Comparison of ENCODE assay signal across 1 cellular context in the genomic region with DNA sequence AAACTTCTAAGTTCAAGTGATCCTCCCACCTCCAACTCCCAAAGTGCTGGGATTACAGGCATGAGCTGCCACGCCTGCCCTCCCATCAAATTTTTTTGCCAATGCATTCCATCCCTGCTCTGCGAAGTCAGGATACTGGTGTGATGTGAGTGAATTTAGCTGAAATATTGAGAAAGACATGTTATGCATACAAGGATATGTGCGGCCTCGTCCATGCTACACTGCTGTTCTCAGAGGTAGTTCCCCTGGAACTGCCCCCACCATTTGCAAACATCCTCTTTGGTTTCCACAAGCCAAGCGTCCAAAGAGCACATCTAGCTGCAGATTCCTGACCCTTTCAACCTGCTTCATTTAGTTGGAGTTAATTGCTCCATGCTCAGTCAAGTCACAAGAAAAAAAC.
TF ChIP-seq lines count a peak whose summit lies in the region.

No MANE protein-coding gene starts in this region.

TF ChIP-seq in HepG2, 621 proteins besides CTCF, POLR2A, EP300 and RAD21 (continued from another document and continues in another):
- TF ChIP-seq, protein P1, sequence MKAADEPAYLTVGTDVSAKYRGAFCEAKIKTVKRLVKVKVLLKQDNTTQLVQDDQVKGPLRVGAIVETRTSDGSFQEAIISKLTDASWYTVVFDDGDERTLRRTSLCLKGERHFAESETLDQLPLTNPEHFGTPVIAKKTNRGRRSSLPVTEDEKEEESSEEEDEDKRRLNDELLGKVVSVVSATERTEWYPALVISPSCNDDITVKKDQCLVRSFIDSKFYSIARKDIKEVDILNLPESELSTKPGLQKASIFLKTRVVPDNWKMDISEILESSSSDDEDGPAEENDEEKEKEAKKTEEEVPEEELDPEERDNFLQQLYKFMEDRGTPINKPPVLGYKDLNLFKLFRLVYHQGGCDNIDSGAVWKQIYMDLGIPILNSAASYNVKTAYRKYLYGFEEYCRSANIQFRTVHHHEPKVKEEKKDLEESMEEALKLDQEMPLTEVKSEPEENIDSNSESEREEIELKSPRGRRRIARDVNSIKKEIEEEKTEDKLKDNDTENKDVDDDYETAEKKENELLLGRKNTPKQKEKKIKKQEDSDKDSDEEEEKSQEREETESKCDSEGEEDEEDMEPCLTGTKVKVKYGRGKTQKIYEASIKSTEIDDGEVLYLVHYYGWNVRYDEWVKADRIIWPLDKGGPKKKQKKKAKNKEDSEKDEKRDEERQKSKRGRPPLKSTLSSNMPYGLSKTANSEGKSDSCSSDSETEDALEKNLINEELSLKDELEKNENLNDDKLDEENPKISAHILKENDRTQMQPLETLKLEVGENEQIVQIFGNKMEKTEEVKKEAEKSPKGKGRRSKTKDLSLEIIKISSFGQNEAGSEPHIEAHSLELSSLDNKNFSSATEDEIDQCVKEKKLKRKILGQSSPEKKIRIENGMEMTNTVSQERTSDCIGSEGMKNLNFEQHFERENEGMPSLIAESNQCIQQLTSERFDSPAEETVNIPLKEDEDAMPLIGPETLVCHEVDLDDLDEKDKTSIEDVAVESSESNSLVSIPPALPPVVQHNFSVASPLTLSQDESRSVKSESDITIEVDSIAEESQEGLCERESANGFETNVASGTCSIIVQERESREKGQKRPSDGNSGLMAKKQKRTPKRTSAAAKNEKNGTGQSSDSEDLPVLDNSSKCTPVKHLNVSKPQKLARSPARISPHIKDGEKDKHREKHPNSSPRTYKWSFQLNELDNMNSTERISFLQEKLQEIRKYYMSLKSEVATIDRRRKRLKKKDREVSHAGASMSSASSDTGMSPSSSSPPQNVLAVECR (CRISPR knock-in tag; IDR thresholded peaks at IDR 0.05; ENCODE audit: borderline replicate concordance), result peak; percentile 11; the same call in 1 of the 2 replicates
- TF ChIP-seq, protein P2, sequence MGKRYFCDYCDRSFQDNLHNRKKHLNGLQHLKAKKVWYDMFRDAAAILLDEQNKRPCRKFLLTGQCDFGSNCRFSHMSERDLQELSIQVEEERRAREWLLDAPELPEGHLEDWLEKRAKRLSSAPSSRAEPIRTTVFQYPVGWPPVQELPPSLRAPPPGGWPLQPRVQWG (CRISPR knock-in tag; IDR thresholded peaks at IDR 0.05; ENCODE audit: borderline replicate concordance, low read depth), result no peak
- 0 out of 2 replicates have a peak, but pooled peaks have one; percentile 18 for TF ChIP-seq ZFY (CRISPR knock-in tag; IDR thresholded peaks at IDR 0.05)
- peak; percentile 88 for TF ChIP-seq HNF4A (CRISPR knock-in tag; IDR thresholded peaks at IDR 0.05)
- TF ChIP-seq, protein P3, sequence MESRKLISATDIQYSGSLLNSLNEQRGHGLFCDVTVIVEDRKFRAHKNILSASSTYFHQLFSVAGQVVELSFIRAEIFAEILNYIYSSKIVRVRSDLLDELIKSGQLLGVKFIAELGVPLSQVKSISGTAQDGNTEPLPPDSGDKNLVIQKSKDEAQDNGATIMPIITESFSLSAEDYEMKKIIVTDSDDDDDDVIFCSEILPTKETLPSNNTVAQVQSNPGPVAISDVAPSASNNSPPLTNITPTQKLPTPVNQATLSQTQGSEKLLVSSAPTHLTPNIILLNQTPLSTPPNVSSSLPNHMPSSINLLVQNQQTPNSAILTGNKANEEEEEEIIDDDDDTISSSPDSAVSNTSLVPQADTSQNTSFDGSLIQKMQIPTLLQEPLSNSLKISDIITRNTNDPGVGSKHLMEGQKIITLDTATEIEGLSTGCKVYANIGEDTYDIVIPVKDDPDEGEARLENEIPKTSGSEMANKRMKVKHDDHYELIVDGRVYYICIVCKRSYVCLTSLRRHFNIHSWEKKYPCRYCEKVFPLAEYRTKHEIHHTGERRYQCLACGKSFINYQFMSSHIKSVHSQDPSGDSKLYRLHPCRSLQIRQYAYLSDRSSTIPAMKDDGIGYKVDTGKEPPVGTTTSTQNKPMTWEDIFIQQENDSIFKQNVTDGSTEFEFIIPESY (CRISPR knock-in tag; IDR thresholded peaks at IDR 0.05), result no peak
- peak; percentile 22; the same call in 1 of the 2 replicates for TF ChIP-seq SAP130 (CRISPR knock-in tag; IDR thresholded peaks at IDR 0.05; ENCODE audit: low read depth)
- TF ChIP-seq ZC3H4 (CRISPR knock-in tag; IDR thresholded peaks at IDR 0.05; ENCODE audit: borderline replicate concordance), result no peak
- TF ChIP-seq, protein P4, sequence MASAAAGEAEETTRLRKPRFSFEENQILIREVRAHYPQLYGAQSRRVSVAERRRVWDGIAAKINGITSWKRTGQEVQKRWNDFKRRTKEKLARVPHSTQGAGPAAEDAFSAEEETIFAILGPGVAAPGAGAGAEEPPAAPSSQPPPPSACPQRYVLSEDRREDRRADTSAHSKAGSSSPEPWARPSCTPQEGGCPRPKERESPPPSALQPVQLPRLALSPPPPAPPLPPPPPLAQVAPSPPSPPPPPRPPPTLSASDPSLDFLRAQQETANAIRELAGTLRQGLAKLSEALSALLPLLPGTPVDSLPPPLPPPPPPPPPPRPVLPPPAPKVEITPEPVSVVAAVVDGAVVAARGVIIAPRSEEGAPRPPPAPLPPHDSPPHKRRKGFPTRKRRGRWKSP (CRISPR knock-in tag; IDR thresholded peaks at IDR 0.05), result no peak
- TF ChIP-seq ZNF557 (CRISPR knock-in tag; IDR thresholded peaks at IDR 0.05), result no peak
- peak; percentile 55 for TF ChIP-seq SALL1 (CRISPR knock-in tag; IDR thresholded peaks at IDR 0.05)
- TF ChIP-seq ZNF292 (CRISPR knock-in tag; IDR thresholded peaks at IDR 0.05; ENCODE audit: borderline replicate concordance, low read depth), result peak; percentile 83; the same call in 1 of the 2 replicates
- TF ChIP-seq, protein P5, sequence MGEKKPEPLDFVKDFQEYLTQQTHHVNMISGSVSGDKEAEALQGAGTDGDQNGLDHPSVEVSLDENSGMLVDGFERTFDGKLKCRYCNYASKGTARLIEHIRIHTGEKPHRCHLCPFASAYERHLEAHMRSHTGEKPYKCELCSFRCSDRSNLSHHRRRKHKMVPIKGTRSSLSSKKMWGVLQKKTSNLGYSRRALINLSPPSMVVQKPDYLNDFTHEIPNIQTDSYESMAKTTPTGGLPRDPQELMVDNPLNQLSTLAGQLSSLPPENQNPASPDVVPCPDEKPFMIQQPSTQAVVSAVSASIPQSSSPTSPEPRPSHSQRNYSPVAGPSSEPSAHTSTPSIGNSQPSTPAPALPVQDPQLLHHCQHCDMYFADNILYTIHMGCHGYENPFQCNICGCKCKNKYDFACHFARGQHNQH (CRISPR knock-in tag; IDR thresholded peaks at IDR 0.05), result 0 out of 2 replicates have a peak, but pooled peaks have one; percentile 44
- no peak for TF ChIP-seq ZNF234 (CRISPR knock-in tag; conservative IDR thresholded peaks at IDR 0.05)
- TF ChIP-seq, protein P6, sequence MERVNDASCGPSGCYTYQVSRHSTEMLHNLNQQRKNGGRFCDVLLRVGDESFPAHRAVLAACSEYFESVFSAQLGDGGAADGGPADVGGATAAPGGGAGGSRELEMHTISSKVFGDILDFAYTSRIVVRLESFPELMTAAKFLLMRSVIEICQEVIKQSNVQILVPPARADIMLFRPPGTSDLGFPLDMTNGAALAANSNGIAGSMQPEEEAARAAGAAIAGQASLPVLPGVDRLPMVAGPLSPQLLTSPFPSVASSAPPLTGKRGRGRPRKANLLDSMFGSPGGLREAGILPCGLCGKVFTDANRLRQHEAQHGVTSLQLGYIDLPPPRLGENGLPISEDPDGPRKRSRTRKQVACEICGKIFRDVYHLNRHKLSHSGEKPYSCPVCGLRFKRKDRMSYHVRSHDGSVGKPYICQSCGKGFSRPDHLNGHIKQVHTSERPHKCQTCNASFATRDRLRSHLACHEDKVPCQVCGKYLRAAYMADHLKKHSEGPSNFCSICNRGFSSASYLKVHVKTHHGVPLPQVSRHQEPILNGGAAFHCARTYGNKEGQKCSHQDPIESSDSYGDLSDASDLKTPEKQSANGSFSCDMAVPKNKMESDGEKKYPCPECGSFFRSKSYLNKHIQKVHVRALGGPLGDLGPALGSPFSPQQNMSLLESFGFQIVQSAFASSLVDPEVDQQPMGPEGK (CRISPR knock-in tag; IDR thresholded peaks at IDR 0.05), result peak; percentile 79
- no peak for TF ChIP-seq NFYC (CRISPR knock-in tag; IDR thresholded peaks at IDR 0.05)
- TF ChIP-seq, protein P7, sequence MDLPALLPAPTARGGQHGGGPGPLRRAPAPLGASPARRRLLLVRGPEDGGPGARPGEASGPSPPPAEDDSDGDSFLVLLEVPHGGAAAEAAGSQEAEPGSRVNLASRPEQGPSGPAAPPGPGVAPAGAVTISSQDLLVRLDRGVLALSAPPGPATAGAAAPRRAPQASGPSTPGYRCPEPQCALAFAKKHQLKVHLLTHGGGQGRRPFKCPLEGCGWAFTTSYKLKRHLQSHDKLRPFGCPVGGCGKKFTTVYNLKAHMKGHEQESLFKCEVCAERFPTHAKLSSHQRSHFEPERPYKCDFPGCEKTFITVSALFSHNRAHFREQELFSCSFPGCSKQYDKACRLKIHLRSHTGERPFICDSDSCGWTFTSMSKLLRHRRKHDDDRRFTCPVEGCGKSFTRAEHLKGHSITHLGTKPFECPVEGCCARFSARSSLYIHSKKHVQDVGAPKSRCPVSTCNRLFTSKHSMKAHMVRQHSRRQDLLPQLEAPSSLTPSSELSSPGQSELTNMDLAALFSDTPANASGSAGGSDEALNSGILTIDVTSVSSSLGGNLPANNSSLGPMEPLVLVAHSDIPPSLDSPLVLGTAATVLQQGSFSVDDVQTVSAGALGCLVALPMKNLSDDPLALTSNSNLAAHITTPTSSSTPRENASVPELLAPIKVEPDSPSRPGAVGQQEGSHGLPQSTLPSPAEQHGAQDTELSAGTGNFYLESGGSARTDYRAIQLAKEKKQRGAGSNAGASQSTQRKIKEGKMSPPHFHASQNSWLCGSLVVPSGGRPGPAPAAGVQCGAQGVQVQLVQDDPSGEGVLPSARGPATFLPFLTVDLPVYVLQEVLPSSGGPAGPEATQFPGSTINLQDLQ (CRISPR knock-in tag; IDR thresholded peaks at IDR 0.05), result no peak
- no peak for TF ChIP-seq ZFP36L1 (CRISPR knock-in tag; IDR thresholded peaks at IDR 0.05)
- 0 out of 2 replicates have a peak, but pooled peaks have one; percentile 30 for TF ChIP-seq ZNF431 (CRISPR knock-in tag; IDR thresholded peaks at IDR 0.05; ENCODE audit: borderline replicate concordance, low read depth)
- no peak for TF ChIP-seq AGO2 (optimal IDR thresholded peaks at IDR 0.05; ENCODE audit: low read depth, low read length)
- peak; percentile 51; the same call in 1 of the 2 replicates for TF ChIP-seq RARA (CRISPR knock-in tag; IDR thresholded peaks at IDR 0.05)
- TF ChIP-seq BRD4 (CRISPR knock-in tag; IDR thresholded peaks at IDR 0.05), result no peak
- 0 out of 2 replicates have a peak, but pooled peaks have one; percentile 42 for TF ChIP-seq HOXA7 (CRISPR knock-in tag; IDR thresholded peaks at IDR 0.05)
- TF ChIP-seq, protein P8, sequence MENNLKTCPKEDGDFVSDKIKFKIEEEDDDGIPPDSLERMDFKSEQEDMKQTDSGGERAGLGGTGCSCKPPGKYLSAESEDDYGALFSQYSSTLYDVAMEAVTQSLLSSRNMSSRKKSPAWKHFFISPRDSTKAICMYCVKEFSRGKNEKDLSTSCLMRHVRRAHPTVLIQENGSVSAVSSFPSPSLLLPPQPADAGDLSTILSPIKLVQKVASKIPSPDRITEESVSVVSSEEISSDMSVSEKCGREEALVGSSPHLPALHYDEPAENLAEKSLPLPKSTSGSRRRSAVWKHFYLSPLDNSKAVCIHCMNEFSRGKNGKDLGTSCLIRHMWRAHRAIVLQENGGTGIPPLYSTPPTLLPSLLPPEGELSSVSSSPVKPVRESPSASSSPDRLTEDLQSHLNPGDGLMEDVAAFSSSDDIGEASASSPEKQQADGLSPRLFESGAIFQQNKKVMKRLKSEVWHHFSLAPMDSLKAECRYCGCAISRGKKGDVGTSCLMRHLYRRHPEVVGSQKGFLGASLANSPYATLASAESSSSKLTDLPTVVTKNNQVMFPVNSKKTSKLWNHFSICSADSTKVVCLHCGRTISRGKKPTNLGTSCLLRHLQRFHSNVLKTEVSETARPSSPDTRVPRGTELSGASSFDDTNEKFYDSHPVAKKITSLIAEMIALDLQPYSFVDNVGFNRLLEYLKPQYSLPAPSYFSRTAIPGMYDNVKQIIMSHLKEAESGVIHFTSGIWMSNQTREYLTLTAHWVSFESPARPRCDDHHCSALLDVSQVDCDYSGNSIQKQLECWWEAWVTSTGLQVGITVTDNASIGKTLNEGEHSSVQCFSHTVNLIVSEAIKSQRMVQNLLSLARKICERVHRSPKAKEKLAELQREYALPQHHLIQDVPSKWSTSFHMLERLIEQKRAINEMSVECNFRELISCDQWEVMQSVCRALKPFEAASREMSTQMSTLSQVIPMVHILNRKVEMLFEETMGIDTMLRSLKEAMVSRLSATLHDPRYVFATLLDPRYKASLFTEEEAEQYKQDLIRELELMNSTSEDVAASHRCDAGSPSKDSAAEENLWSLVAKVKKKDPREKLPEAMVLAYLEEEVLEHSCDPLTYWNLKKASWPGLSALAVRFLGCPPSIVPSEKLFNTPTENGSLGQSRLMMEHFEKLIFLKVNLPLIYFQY (CRISPR knock-in tag; IDR thresholded peaks at IDR 0.05; ENCODE audit: borderline replicate concordance), result no peak
- TF ChIP-seq ZNF850 (CRISPR knock-in tag; conservative IDR thresholded peaks at IDR 0.05), result no peak
- no peak for TF ChIP-seq MATR3 (CRISPR knock-in tag; IDR thresholded peaks at IDR 0.05)
- TF ChIP-seq, protein P9, sequence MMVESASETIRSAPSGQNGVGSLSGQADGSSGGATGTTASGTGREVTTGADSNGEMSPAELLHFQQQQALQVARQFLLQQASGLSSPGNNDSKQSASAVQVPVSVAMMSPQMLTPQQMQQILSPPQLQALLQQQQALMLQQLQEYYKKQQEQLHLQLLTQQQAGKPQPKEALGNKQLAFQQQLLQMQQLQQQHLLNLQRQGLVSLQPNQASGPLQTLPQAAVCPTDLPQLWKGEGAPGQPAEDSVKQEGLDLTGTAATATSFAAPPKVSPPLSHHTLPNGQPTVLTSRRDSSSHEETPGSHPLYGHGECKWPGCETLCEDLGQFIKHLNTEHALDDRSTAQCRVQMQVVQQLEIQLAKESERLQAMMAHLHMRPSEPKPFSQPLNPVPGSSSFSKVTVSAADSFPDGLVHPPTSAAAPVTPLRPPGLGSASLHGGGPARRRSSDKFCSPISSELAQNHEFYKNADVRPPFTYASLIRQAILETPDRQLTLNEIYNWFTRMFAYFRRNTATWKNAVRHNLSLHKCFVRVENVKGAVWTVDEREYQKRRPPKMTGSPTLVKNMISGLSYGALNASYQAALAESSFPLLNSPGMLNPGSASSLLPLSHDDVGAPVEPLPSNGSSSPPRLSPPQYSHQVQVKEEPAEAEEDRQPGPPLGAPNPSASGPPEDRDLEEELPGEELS (CRISPR knock-in tag; IDR thresholded peaks at IDR 0.05), result peak; percentile 37; the same call in 1 of the 2 replicates
- TF ChIP-seq, protein P10, sequence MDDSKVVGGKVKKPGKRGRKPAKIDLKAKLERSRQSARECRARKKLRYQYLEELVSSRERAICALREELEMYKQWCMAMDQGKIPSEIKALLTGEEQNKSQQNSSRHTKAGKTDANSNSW (CRISPR knock-in tag; IDR thresholded peaks at IDR 0.05; ENCODE audit: borderline replicate concordance), result no peak
- no peak for TF ChIP-seq KAT7 (CRISPR knock-in tag; IDR thresholded peaks at IDR 0.05; ENCODE audit: borderline replicate concordance)
